ENCODE assay signal across 8 cellular contexts in genomic region chr2:54457326-54458023, GRCh38. TPM values are rescaled to one million over a fixed set of nuclear protein-coding genes. Genes with fewer than 3 reads are reported as not detected.
DNase-seq lines count a peak whose midpoint lies in the region; ATAC-seq, FAIRE-seq and TF ChIP-seq lines count a peak whose summit lies in the region.

No MANE protein-coding gene starts in this region.

- H3K9ac ChIP-seq in HepG2 (ENCODE audit: insufficient read depth, low read depth, low read length) = peak overlapping the region; percentile 66

- peak; percentile 49 for TF ChIP-seq RAD21 in HepG2 (CRISPR knock-in tag; IDR thresholded peaks at IDR 0.05)

- peak overlapping the region; percentile 82 for H3K27ac ChIP-seq in HepG2 (ENCODE audit: extremely low read length, insufficient read depth, low read length)

- H3K9me3 ChIP-seq in BE2C = no peaks in the 10 kb centered on the region
- no peaks in the 10 kb centered on the region for H3K9me3 ChIP-seq in HepG2 (ENCODE audit: low read length)

- no TSS peak for BruUV-seq in HepG2 (replicated peaks; lab: Mats Ljungman, UMichigan)

- TF ChIP-seq CTCF in BE2C (IDR thresholded peaks at IDR 0.05; ENCODE audit: low read depth, low read length) (no peak), HepG2 (CRISPR knock-in tag; IDR thresholded peaks at IDR 0.05) (peak; percentile 53)

- DNase-seq in BE2C = peak; percentile 55
- DNase-seq in HEK293T (ENCODE audit: extremely low spot score) = peak; percentile 36
- DNase-seq in RPMI7951 (ENCODE audit: low read depth) = peak; percentile 51
- DNase-seq in cerebellum (ENCODE audit: low spot score) = peak; percentile 46
- peak; percentile 59 for DNase-seq in HepG2 (ENCODE audit: low spot score)
- DNase-seq in superior temporal gyrus (ENCODE audit: extremely low spot score) = peak; percentile 56

- peaks cover 56% of the 10 kb centered on the region for H3K79me2 ChIP-seq in HepG2 (ENCODE audit: insufficient read depth, low read length)

- ATAC-seq in HepG2 = peak; percentile 62
- ATAC-seq in HG03442 (IDR thresholded peaks at IDR 0.05; ENCODE audit: unreplicated experiment) = no peak
- no peak for ATAC-seq in HG02798 (IDR thresholded peaks at IDR 0.05; ENCODE audit: poor library complexity, unreplicated experiment)

- no peak overlapping the region for H2AFZ ChIP-seq in HepG2 (ENCODE audit: low read length)

- H3K4me3 ChIP-seq in BE2C (ENCODE audit: low read depth, low read length) (peak overlapping the region; percentile 80), HepG2 (replicated peaks in 1 of 3; ENCODE audit: insufficient read depth in 1 of 3, low read depth in 2 of 3, low read length in 3 of 3) (peak overlapping the region; percentile 93 to 96 (median 93))

- H4K20me1 ChIP-seq in HepG2 (ENCODE audit: insufficient read depth, low read length) = peaks cover 51% of the 10 kb centered on the region

- FAIRE-seq in HepG2 (lab: Jason Lieb, UNC) = peak; percentile 53

- intact Hi-C loops in HepG2 (cut with micrococcal nuclease; ENCODE audit: unreplicated experiment) = loop anchor here (2.0 to 5.0 kb wide), 6 partner anchors 23 to 343 kb away; partner anchors contain the start of gene ACYP2

- H3K4me1 ChIP-seq in BE2C = no peaks in the 10 kb centered on the region
- H3K4me1 ChIP-seq in HepG2 (ENCODE audit: insufficient read depth, low read length) = peaks cover 55% of the 10 kb centered on the region

- CTCF ChIA-PET in HEK293T (lab: Yijun Ruan, JAX) = interaction anchor here (0.6 to 1.1 kb wide), 2 partner anchors 41 to 974 kb away, joined by 4 read pairs; no protein-coding TSS in a partner anchor
- CTCF ChIA-PET in HepG2 (lab: Yijun Ruan, JAX; ENCODE audit: low intra/inter-chr PET ratio, low total read pairs) = no interaction called here

- H3K36me3 ChIP-seq in BE2C = no peaks in the 10 kb centered on the region; the same call in 1 of the 2 replicates
- 0 out of 5 replicates have a peak, but pooled peaks cover 0 to 4% of the 10 kb centered on the region in 2 experiments for H3K36me3 ChIP-seq in HepG2 (replicated peaks in 1 of 2; ENCODE audit: control insufficient read depth in 1 of 2, insufficient read depth in 2 of 2, low read length in 2 of 2)

- no peak for TF ChIP-seq POLR2A in HepG2 (IDR thresholded peaks at IDR 0.05; ENCODE audit: insufficient read depth in 1 of 2, low read depth in 2 of 2, low read length in 2 of 2)

- 0 out of 4 replicates have a peak, but pooled peaks of 1 of the 2 experiments have one; percentile 9 for TF ChIP-seq EP300 in HepG2 (IDR thresholded peaks at IDR 0.05; ENCODE audit: low read depth in 2 of 2, low read length in 2 of 2)
- no peak for TF ChIP-seq EP300 in HepG2 (CRISPR knock-in tag; IDR thresholded peaks at IDR 0.05; ENCODE audit: borderline replicate concordance)

- 2% methylated on average over 27 of the region's 34 CpGs for WGBS in HepG2 (ENCODE audit: low lambda C conversion rate)

- in situ Hi-C loops in HepG2 (cut with HindIII; ENCODE audit: extremely low pct_ligation_motif_present, low pct_unique_long_range_greater_than_20kb) = no loop called here

- peak overlapping the region; percentile 83 for H3K4me2 ChIP-seq in HepG2 (ENCODE audit: low read depth, low read length)

- POLR2A ChIA-PET in HEK293T (lab: Yijun Ruan, JAX) = no interaction called here
- POLR2A ChIA-PET in HepG2 (lab: Yijun Ruan, JAX) = interaction anchor here (0.6 to 2.0 kb wide), 7 partner anchors 11 to 350 kb away, joined by 3 to 7 read pairs (median 3); no protein-coding TSS in a partner anchor

- H3K27me3 ChIP-seq in BE2C (no peaks in the 10 kb centered on the region), HepG2 (ENCODE audit: control insufficient read depth in 1 of 2, insufficient read depth in 2 of 2, low read length in 2 of 2) (no peaks in the 10 kb centered on the region; a peak in 1 of 5 replicates)

TF ChIP-seq in HEK293T, 16 proteins besides CTCF, POLR2A, EP300 and RAD21:
- no peak for TF ChIP-seq PKNOX1 (IDR thresholded peaks at IDR 0.05)
- TF ChIP-seq ARNT (IDR thresholded peaks at IDR 0.05) = no peak
- TF ChIP-seq SUZ12 (IDR thresholded peaks at IDR 0.05) = no peak
- no peak for TF ChIP-seq CTBP1 (IDR thresholded peaks at IDR 0.05; ENCODE audit: borderline replicate concordance)
- no peak for TF ChIP-seq BHLHE40 (IDR thresholded peaks at IDR 0.05; ENCODE audit: borderline replicate concordance)
- TF ChIP-seq TARDBP (IDR thresholded peaks at IDR 0.05) = no peak
- TF ChIP-seq SP1 (IDR thresholded peaks at IDR 0.05) = no peak
- no peak for TF ChIP-seq L3MBTL2 (conservative IDR thresholded peaks at IDR 0.05)
- TF ChIP-seq HDGF (IDR thresholded peaks at IDR 0.05; ENCODE audit: borderline replicate concordance) = no peak
- TF ChIP-seq FOXK2 (IDR thresholded peaks at IDR 0.05) = no peak
- no peak for TF ChIP-seq FOXA1 (IDR thresholded peaks at IDR 0.05)
- TF ChIP-seq ZNF384 (IDR thresholded peaks at IDR 0.05) = no peak
- no peak for TF ChIP-seq FOXM1 (IDR thresholded peaks at IDR 0.05; ENCODE audit: borderline replicate concordance)
- TF ChIP-seq ELF4 (IDR thresholded peaks at IDR 0.05) = no peak
- TF ChIP-seq NFRKB (IDR thresholded peaks at IDR 0.05) = no peak
- TF ChIP-seq LEF1 (IDR thresholded peaks at IDR 0.05; ENCODE audit: borderline replicate concordance) = no peak

TF ChIP-seq in HepG2, 621 proteins besides CTCF, POLR2A, EP300 and RAD21 (continues in another document):
- TF ChIP-seq RXRA (CRISPR knock-in tag; IDR thresholded peaks at IDR 0.05) (0 out of 2 replicates have a peak, but pooled peaks have one; percentile 26), NFAT5 (CRISPR knock-in tag; IDR thresholded peaks at IDR 0.05) (0 out of 2 replicates have a peak, but pooled peaks have one; percentile 70), KMT2A (CRISPR knock-in tag; IDR thresholded peaks at IDR 0.05) (peak; percentile 93), ELF3 (CRISPR knock-in tag; IDR thresholded peaks at IDR 0.05) (peak; percentile 57)

RNA-seq across cellular contexts. Expression of gene SPTBN1, which starts 1.3 kb away (rescaled TPM):
- polyA plus RNA-seq in BE2C (2012; ENCODE audit: insufficient read depth, insufficient read length, low read depth) = 135 TPM
- total RNA-seq in RPMI7951 (2014; rRNA removed; shearing (Covaris generic)) = 120 and 129 TPM in 2 replicates
- total RNA-seq in cerebellum (281 TPM), HepG2 (2016; rRNA removed; fragmentation: Illumina TruSeq; extraction: Trizol) (139 and 299 TPM in 2 replicates)
- 7.6 and 9.0 TPM in 2 replicates for total RNA-seq in HepG2 (2016; cell fraction: cytosol; rRNA removed; fragmentation: Illumina TruSeq; extraction: Trizol; ENCODE audit: low read depth)
- 109 and 295 TPM in 2 replicates for total RNA-seq in HepG2 (2016; cell fraction: insoluble cytoplasmic fraction; rRNA removed; fragmentation: Illumina TruSeq; extraction: Trizol)
- total RNA-seq in HepG2 (2016; cell fraction: membrane; rRNA removed; fragmentation: Illumina TruSeq; extraction: Trizol) = 27.1 and 31.5 TPM in 2 replicates
- total RNA-seq in HepG2 (2016; cell fraction: nucleus; rRNA removed; fragmentation: Illumina TruSeq; extraction: Trizol) = 441 and 497 TPM in 2 replicates
- 123 and 127 TPM in 2 replicates for polyA plus RNA-seq in HepG2 (2011; rRNA removed)
- 37.4 and 38.8 TPM in 2 replicates for polyA plus RNA-seq in HepG2 (2011; cell fraction: cytosol; rRNA removed)
- polyA plus RNA-seq in HepG2 (2011; cell fraction: nucleus; rRNA removed) = 594 and 623 TPM in 2 replicates
- polyA plus RNA-seq in HepG2 (2012) = 212 and 223 TPM in 2 replicates
- 3.3 and 4.0 TPM in 2 replicates for polyA plus RNA-seq in HepG2 (2016; cell fraction: cytosol; fragmentation: Illumina TruSeq; extraction: Trizol; ENCODE audit: low read depth)
- polyA plus RNA-seq in HepG2 (2016; cell fraction: insoluble cytoplasmic fraction; fragmentation: Illumina TruSeq; extraction: Trizol; ENCODE audit: low read depth) = 55.3 and 74.4 TPM in 2 replicates
- 9.0 and 11.0 TPM in 2 replicates for polyA plus RNA-seq in HepG2 (2016; cell fraction: membrane; fragmentation: Illumina TruSeq; extraction: Trizol; ENCODE audit: low read depth)
- polyA plus RNA-seq in HepG2 (2016; cell fraction: nucleus; fragmentation: Illumina TruSeq; extraction: Trizol; ENCODE audit: insufficient read depth, low read depth) = 381 and 401 TPM in 2 replicates
- polyA minus RNA-seq in HepG2 (2011; rRNA and poly(A)+ RNA removed; ENCODE audit: low replicate concordance) = 53.9 and 245 TPM in 2 replicates
- polyA minus RNA-seq in HepG2 (2011; cell fraction: cytosol; rRNA and poly(A)+ RNA removed) = 129 and 133 TPM in 2 replicates
- polyA minus RNA-seq in HepG2 (2011; cell fraction: nucleus; rRNA and poly(A)+ RNA removed) = 957 and 1,039 TPM in 2 replicates
